ENCODE assay signal across 1 cellular context in the genomic region with DNA sequence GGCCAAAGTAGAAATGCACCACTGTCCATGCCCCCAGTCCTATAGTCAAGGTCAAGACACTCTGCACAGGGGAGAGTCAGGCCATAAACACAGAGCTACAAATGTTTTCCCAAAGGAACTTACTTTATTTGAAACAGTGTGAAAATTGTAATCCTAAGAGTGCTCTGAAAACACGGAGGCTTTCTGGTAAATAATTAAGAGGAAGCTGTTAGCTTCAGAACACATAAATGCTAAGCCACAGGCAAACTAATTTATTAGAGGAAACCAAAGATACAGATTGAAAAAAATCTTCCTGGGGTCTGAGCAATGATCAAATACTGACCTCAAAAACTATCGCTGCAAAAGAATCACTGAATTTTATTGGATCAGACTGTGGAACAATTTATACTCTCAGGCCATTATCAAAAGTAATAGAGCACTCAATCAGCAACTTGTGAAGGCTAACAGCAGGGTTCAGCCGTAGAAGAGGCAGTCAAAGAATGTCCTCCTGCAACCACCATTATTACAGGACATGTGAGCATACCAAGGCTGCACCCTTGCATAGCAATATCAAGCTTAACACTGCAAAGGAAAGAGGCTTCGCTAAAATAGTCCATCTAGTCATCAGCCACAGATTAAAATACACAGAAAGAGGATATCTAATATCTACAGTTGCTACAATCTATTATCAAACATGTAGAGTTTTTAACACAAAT.
TF ChIP-seq lines count a peak whose summit lies in the region.

No MANE protein-coding gene starts in this region.

TF ChIP-seq in GM23338, 12 proteins besides CTCF, POLR2A, EP300 and RAD21 (continued from another document):
- TF ChIP-seq ETS1 (IDR thresholded peaks at IDR 0.05): no peak
- TF ChIP-seq CREB1 (CRISPR knock-in tag; IDR thresholded peaks at IDR 0.05; ENCODE audit: low read depth): no peak
- no peak for TF ChIP-seq NANOG (IDR thresholded peaks at IDR 0.05; ENCODE audit: borderline replicate concordance)
- no peak for TF ChIP-seq STAT1 (IDR thresholded peaks at IDR 0.05; ENCODE audit: unreplicated experiment)
- TF ChIP-seq, protein P1, sequence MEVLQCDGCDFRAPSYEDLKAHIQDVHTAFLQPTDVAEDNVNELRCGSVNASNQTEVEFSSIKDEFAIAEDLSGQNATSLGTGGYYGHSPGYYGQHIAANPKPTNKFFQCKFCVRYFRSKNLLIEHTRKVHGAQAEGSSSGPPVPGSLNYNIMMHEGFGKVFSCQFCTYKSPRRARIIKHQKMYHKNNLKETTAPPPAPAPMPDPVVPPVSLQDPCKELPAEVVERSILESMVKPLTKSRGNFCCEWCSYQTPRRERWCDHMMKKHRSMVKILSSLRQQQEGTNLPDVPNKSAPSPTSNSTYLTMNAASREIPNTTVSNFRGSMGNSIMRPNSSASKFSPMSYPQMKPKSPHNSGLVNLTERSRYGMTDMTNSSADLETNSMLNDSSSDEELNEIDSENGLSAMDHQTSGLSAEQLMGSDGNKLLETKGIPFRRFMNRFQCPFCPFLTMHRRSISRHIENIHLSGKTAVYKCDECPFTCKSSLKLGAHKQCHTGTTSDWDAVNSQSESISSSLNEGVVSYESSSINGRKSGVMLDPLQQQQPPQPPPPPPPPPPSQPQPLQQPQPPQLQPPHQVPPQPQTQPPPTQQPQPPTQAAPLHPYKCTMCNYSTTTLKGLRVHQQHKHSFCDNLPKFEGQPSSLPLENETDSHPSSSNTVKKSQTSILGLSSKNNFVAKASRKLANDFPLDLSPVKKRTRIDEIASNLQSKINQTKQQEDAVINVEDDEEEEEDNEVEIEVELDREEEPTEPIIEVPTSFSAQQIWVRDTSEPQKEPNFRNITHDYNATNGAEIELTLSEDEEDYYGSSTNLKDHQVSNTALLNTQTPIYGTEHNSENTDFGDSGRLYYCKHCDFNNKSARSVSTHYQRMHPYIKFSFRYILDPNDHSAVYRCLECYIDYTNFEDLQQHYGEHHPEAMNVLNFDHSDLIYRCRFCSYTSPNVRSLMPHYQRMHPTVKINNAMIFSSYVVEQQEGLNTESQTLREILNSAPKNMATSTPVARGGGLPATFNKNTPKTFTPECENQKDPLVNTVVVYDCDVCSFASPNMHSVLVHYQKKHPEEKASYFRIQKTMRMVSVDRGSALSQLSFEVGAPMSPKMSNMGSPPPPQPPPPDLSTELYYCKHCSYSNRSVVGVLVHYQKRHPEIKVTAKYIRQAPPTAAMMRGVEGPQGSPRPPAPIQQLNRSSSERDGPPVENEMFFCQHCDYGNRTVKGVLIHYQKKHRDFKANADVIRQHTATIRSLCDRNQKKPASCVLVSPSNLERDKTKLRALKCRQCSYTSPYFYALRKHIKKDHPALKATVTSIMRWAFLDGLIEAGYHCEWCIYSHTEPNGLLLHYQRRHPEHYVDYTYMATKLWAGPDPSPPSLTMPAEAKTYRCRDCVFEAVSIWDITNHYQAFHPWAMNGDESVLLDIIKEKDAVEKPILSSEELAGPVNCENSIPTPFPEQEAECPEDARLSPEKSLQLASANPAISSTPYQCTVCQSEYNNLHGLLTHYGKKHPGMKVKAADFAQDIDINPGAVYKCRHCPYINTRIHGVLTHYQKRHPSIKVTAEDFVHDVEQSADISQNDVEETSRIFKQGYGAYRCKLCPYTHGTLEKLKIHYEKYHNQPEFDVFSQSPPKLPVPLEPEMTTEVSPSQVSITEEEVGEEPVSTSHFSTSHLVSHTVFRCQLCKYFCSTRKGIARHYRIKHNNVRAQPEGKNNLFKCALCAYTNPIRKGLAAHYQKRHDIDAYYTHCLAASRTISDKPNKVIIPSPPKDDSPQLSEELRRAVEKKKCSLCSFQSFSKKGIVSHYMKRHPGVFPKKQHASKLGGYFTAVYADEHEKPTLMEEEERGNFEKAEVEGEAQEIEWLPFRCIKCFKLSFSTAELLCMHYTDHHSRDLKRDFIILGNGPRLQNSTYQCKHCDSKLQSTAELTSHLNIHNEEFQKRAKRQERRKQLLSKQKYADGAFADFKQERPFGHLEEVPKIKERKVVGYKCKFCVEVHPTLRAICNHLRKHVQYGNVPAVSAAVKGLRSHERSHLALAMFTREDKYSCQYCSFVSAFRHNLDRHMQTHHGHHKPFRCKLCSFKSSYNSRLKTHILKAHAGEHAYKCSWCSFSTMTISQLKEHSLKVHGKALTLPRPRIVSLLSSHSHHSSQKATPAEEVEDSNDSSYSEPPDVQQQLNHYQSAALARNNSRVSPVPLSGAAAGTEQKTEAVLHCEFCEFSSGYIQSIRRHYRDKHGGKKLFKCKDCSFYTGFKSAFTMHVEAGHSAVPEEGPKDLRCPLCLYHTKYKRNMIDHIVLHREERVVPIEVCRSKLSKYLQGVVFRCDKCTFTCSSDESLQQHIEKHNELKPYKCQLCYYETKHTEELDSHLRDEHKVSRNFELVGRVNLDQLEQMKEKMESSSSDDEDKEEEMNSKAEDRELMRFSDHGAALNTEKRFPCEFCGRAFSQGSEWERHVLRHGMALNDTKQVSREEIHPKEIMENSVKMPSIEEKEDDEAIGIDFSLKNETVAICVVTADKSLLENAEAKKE (CRISPR knock-in tag; IDR thresholded peaks at IDR 0.05): no peak
- TF ChIP-seq ZNF114 (CRISPR knock-in tag; IDR thresholded peaks at IDR 0.05): no peak
